Comparison of ENCODE assay signal across 1 cellular context in the genomic region with DNA sequence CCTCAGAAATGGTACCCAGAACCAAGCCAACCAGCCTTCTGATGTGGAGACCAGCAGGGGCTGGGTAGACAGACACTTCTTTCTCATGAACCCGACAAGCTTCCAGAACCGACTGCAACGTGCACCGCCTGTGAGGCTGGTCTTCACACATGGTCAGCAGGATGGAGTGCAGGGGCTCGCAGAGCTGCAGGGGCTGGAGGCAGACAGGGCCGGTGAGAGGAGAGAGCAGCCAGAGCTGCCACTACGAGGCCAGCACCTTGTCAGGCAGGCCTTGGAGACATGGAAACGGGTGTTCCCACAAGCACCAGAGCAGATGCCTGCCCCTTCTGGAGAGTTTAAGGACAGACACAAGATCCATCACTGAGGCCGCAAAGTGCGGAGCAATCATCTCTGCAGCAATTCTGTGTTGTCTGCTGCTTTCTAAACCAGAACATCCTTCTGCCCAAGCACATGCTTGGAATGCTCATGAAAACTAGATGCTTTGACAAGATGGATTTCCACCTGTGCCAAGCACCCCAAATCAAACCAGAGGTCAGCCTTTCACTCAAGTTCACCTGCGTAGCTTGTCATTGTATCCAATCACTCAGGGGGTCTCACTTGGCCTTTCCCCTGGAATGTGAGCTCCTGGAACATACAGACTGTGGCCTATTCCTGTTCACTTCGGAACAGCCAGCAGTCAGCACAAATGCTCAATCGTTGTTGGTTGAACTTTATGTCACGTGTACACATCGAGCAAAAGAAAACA.
TF ChIP-seq lines count a peak whose summit lies in the region.

No MANE protein-coding gene starts in this region.

TF ChIP-seq in GM23338, 12 proteins besides CTCF, POLR2A, EP300 and RAD21 (continued from another document):
- TF ChIP-seq ZNF462 (CRISPR knock-in tag; IDR thresholded peaks at IDR 0.05) (no peak), STAT1 (IDR thresholded peaks at IDR 0.05; ENCODE audit: unreplicated experiment) (no peak), REST (IDR thresholded peaks at IDR 0.05; ENCODE audit: unreplicated experiment) (no peak), CREB1 (CRISPR knock-in tag; IDR thresholded peaks at IDR 0.05; ENCODE audit: low read depth) (no peak)
